In genomic region chr1:54886724-54887664, GRCh38 we compare ENCODE assay signal across 8 cellular contexts. TPM values are rescaled to one million over a fixed set of nuclear protein-coding genes. Genes with fewer than 3 reads are reported as not detected.
DNase-seq lines count a peak whose midpoint lies in the region; ATAC-seq and TF ChIP-seq lines count a peak whose summit lies in the region.

Gene DHCR24, minus strand, starts transcription at chr1:54887195. Its CDS starts 76 bp downstream, at chr1:54887119.

- ATAC-seq in GM18870 (IDR thresholded peaks at IDR 0.05; ENCODE audit: unreplicated experiment) (peak; percentile 65), HG03108 (IDR thresholded peaks at IDR 0.05; ENCODE audit: unreplicated experiment) (peak; percentile 94)

- no peaks in the 10 kb centered on the region; the same call in 1 of the 2 replicates for H3K9me3 ChIP-seq in AG04450 (ENCODE audit: control insufficient read depth, insufficient read depth, low read length)

- CTCF ChIA-PET in AG04450 (lab: Charles Lee): interaction anchor here (0.6 to 3.0 kb wide), 4 partner anchors 9 to 135 kb away, joined by 3 to 16 read pairs (median 6); no protein-coding TSS in a partner anchor

- no peak for DNase-seq in AG04450 (ENCODE audit: low read depth, low spot score)
- peak; percentile 92 for DNase-seq in NCI-H345 (lab: John Stamatoyannopoulos, UW)
- peak; percentile 61 to 68 for DNase-seq in activated CD4-positive, alpha-beta T cell treated with anti-CD3 and anti-CD28 coated beads for 24 hours (ENCODE audit: low read depth in 2 of 2)
- DNase-seq in choroid plexus epithelial cell (ENCODE audit: low read depth): peak; percentile 83
- peak; percentile 90 for DNase-seq in kidney tubule cell (ENCODE audit: low spot score)
- DNase-seq in stimulated activated CD4-positive, alpha-beta T cell treated with anti-CD3 and anti-CD28 coated beads, Interleukin-1b, Interleukin-23, amount 100 ng/mL, for 4 hours (ENCODE audit: low read depth in 2 of 2): peak; percentile 66 to 73

- H3K27ac ChIP-seq in AG04450 (ENCODE audit: low read depth, low read length): no peak within 1 kb of the TSS

- H3K27me3 ChIP-seq in AG04450 (ENCODE audit: control insufficient read depth, insufficient read depth, low read length): peaks cover 4% of the 10 kb centered on the region

- peak within 1 kb of the TSS; percentile 90 for H3K4me3 ChIP-seq in AG04450 (ENCODE audit: low read depth, low read length)
- peak within 1 kb of the TSS; percentile 94 for H3K4me3 ChIP-seq in choroid plexus epithelial cell (ENCODE audit: low read depth, low read length)

- POLR2A ChIA-PET in AG04450 (lab: Yijun Ruan, JAX): interaction anchor here (0.6 to 2.1 kb wide), 6 partner anchors 12 to 124 kb away, joined by 3 to 15 read pairs (median 4); no protein-coding TSS in a partner anchor

- TF ChIP-seq CTCF in AG04450 (IDR thresholded peaks at IDR 0.05; ENCODE audit: low read depth, low read length): no peak
- TF ChIP-seq CTCF in choroid plexus epithelial cell (conservative IDR thresholded peaks at IDR 0.05; ENCODE audit: low read depth, low read length): no peak

RNA-seq across cellular contexts. Expression of gene DHCR24, which starts in this region (rescaled TPM):
- polyA plus RNA-seq in AG04450 (2011; rRNA removed): 60.5 and 89.0 TPM in 2 replicates
- 178 and 224 TPM in 2 replicates for polyA minus RNA-seq in AG04450 (2011; rRNA and poly(A)+ RNA removed)
